ENCODE assay signal across 1 cellular context in genomic region chr2:27094353-27094984, GRCh38.
TF ChIP-seq lines count a peak whose summit lies in the region.

No MANE protein-coding gene starts in this region.

TF ChIP-seq in HepG2, 621 proteins besides CTCF, POLR2A, EP300 and RAD21 (continues in another document):
- TF ChIP-seq ZNF614 (CRISPR knock-in tag; IDR thresholded peaks at IDR 0.05; ENCODE audit: borderline replicate concordance) (no peak), ZNF563 (CRISPR knock-in tag; IDR thresholded peaks at IDR 0.05) (no peak), ZNF747 (CRISPR knock-in tag; IDR thresholded peaks at IDR 0.05; ENCODE audit: borderline replicate concordance) (no peak), ARHGAP35 (CRISPR knock-in tag; IDR thresholded peaks at IDR 0.05; ENCODE audit: borderline replicate concordance) (no peak), ZNF30 (CRISPR knock-in tag; IDR thresholded peaks at IDR 0.05) (no peak), ZNF546 (CRISPR knock-in tag; conservative IDR thresholded peaks at IDR 0.05) (no peak), ZNF883 (CRISPR knock-in tag; IDR thresholded peaks at IDR 0.05; ENCODE audit: not compliant biosample characterization) (no peak), BRF2 (CRISPR knock-in tag; IDR thresholded peaks at IDR 0.05) (0 out of 2 replicates have a peak, but pooled peaks have one; percentile 28), NFIB (CRISPR knock-in tag; IDR thresholded peaks at IDR 0.05; ENCODE audit: borderline replicate concordance) (peak; percentile 86; the same call in 1 of the 2 replicates), CBX5 (CRISPR knock-in tag; IDR thresholded peaks at IDR 0.05; ENCODE audit: borderline replicate concordance) (no peak), ZNF225 (CRISPR knock-in tag; IDR thresholded peaks at IDR 0.05) (no peak), ZNF441 (CRISPR knock-in tag; IDR thresholded peaks at IDR 0.05; ENCODE audit: borderline replicate concordance) (no peak), ZNF501 (CRISPR knock-in tag; IDR thresholded peaks at IDR 0.05) (0 out of 2 replicates have a peak, but pooled peaks have one; percentile 6), STAG1 (CRISPR knock-in tag; IDR thresholded peaks at IDR 0.05) (no peak), KMT2B (CRISPR knock-in tag; IDR thresholded peaks at IDR 0.05) (no peak), NFE2 (CRISPR knock-in tag; IDR thresholded peaks at IDR 0.05) (no peak), ZNF3 (CRISPR knock-in tag; IDR thresholded peaks at IDR 0.05) (no peak), YEATS4 (CRISPR knock-in tag; IDR thresholded peaks at IDR 0.05; ENCODE audit: borderline replicate concordance) (no peak), UBTF (CRISPR knock-in tag; IDR thresholded peaks at IDR 0.05) (no peak), SPEN (CRISPR knock-in tag; IDR thresholded peaks at IDR 0.05; ENCODE audit: low read depth) (0 out of 2 replicates have a peak, but pooled peaks have one; percentile 18), TEF (CRISPR knock-in tag; IDR thresholded peaks at IDR 0.05) (no peak), NCOA2 (CRISPR knock-in tag; IDR thresholded peaks at IDR 0.05) (no peak), ZC3H13 (CRISPR knock-in tag; IDR thresholded peaks at IDR 0.05) (peak; percentile 45), ASH2L (IDR thresholded peaks at IDR 0.05; ENCODE audit: insufficient read length, low read depth, low read length) (peak; percentile 2), HNRNPLL (IDR thresholded peaks at IDR 0.05; ENCODE audit: low read depth, low read length, poor library complexity, severe bottlenecking) (no peak), NR2F2 (IDR thresholded peaks at IDR 0.05; ENCODE audit: borderline replicate concordance, low read depth) (0 out of 2 replicates have a peak, but pooled peaks have one; percentile 2), HES4 (CRISPR knock-in tag; IDR thresholded peaks at IDR 0.05; ENCODE audit: borderline replicate concordance) (peak; percentile 2; the same call in 1 of the 2 replicates), ZSCAN29 (CRISPR knock-in tag; conservative IDR thresholded peaks at IDR 0.05) (no peak), GMEB1 (CRISPR knock-in tag; IDR thresholded peaks at IDR 0.05; ENCODE audit: borderline replicate concordance) (no peak), ZNF660 (CRISPR knock-in tag; IDR thresholded peaks at IDR 0.05; ENCODE audit: borderline replicate concordance, low read depth) (no peak), CBX2 (IDR thresholded peaks at IDR 0.05; ENCODE audit: low read depth, low read length) (no peak), CBX2 (CRISPR knock-in tag; IDR thresholded peaks at IDR 0.05; ENCODE audit: low read depth) (no peak), MAX (IDR thresholded peaks at IDR 0.05) (no peak), TAF15 (IDR thresholded peaks at IDR 0.05; ENCODE audit: low read depth, low read length, poor library complexity, severe bottlenecking) (no peak), ZNF18 (CRISPR knock-in tag; IDR thresholded peaks at IDR 0.05; ENCODE audit: insufficient replicate concordance) (no peak), ZNF644 (CRISPR knock-in tag; IDR thresholded peaks at IDR 0.05; ENCODE audit: low read depth) (no peak), TCF7L2 (IDR thresholded peaks at IDR 0.05; ENCODE audit: low read depth, low read length) (no peak), ZFAT (CRISPR knock-in tag; conservative IDR thresholded peaks at IDR 0.05) (no peak), ELF1 (CRISPR knock-in tag; IDR thresholded peaks at IDR 0.05) (no peak), CHD2 (IDR thresholded peaks at IDR 0.05; ENCODE audit: low read depth, low read length) (no peak), POLR2G (IDR thresholded peaks at IDR 0.05; ENCODE audit: low read depth, low read length) (no peak), PPARG (CRISPR knock-in tag; conservative IDR thresholded peaks at IDR 0.05) (no peak), ATF7-NPFF (CRISPR knock-in tag; IDR thresholded peaks at IDR 0.05; ENCODE audit: low read depth) (no peak), JUN (CRISPR knock-in tag; IDR thresholded peaks at IDR 0.05) (no peak), HMG20A (CRISPR knock-in tag; IDR thresholded peaks at IDR 0.05; ENCODE audit: borderline replicate concordance) (no peak), ZNF768 (CRISPR knock-in tag; IDR thresholded peaks at IDR 0.05) (0 out of 2 replicates have a peak, but pooled peaks have one; percentile 29), ZNF121 (CRISPR knock-in tag; IDR thresholded peaks at IDR 0.05) (no peak), BCL6 (CRISPR knock-in tag; IDR thresholded peaks at IDR 0.05) (no peak), ZNF354B (CRISPR knock-in tag; IDR thresholded peaks at IDR 0.05) (peak; percentile 29; the same call in 1 of the 2 replicates), CREM (IDR thresholded peaks at IDR 0.05) (no peak), CREM (CRISPR knock-in tag; IDR thresholded peaks at IDR 0.05) (no peak), JDP2 (CRISPR knock-in tag; IDR thresholded peaks at IDR 0.05; ENCODE audit: borderline replicate concordance) (no peak), ZBTB43 (CRISPR knock-in tag; conservative IDR thresholded peaks at IDR 0.05) (no peak), ZNF552 (CRISPR knock-in tag; IDR thresholded peaks at IDR 0.05; ENCODE audit: borderline replicate concordance) (0 out of 2 replicates have a peak, but pooled peaks have one; percentile 7), PITX1 (CRISPR knock-in tag; IDR thresholded peaks at IDR 0.05) (peak; percentile 20; the same call in 1 of the 2 replicates), ZNF710 (CRISPR knock-in tag; IDR thresholded peaks at IDR 0.05; ENCODE audit: borderline replicate concordance) (no peak), MTF2 (CRISPR knock-in tag; IDR thresholded peaks at IDR 0.05; ENCODE audit: borderline replicate concordance) (no peak), ELK4 (CRISPR knock-in tag; IDR thresholded peaks at IDR 0.05; ENCODE audit: borderline replicate concordance) (no peak)
- TF ChIP-seq, protein P1, sequence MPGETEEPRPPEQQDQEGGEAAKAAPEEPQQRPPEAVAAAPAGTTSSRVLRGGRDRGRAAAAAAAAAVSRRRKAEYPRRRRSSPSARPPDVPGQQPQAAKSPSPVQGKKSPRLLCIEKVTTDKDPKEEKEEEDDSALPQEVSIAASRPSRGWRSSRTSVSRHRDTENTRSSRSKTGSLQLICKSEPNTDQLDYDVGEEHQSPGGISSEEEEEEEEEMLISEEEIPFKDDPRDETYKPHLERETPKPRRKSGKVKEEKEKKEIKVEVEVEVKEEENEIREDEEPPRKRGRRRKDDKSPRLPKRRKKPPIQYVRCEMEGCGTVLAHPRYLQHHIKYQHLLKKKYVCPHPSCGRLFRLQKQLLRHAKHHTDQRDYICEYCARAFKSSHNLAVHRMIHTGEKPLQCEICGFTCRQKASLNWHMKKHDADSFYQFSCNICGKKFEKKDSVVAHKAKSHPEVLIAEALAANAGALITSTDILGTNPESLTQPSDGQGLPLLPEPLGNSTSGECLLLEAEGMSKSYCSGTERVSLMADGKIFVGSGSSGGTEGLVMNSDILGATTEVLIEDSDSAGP (CRISPR knock-in tag; IDR thresholded peaks at IDR 0.05; ENCODE audit: borderline replicate concordance): 0 out of 2 replicates have a peak, but pooled peaks have one; percentile 49
- TF ChIP-seq, protein P2, sequence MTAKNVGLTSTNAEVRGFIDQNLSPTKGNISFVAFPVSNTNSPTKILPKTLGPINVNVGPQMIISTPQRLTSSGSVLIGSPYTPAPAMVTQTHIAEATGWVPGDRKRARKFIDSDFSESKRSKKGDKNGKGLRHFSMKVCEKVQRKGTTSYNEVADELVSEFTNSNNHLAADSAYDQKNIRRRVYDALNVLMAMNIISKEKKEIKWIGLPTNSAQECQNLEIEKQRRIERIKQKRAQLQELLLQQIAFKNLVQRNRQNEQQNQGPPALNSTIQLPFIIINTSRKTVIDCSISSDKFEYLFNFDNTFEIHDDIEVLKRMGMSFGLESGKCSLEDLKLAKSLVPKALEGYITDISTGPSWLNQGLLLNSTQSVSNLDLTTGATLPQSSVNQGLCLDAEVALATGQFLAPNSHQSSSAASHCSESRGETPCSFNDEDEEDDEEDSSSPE (CRISPR knock-in tag; IDR thresholded peaks at IDR 0.05): no peak
